ENCODE assay signal across 1 cellular context in the genomic region with DNA sequence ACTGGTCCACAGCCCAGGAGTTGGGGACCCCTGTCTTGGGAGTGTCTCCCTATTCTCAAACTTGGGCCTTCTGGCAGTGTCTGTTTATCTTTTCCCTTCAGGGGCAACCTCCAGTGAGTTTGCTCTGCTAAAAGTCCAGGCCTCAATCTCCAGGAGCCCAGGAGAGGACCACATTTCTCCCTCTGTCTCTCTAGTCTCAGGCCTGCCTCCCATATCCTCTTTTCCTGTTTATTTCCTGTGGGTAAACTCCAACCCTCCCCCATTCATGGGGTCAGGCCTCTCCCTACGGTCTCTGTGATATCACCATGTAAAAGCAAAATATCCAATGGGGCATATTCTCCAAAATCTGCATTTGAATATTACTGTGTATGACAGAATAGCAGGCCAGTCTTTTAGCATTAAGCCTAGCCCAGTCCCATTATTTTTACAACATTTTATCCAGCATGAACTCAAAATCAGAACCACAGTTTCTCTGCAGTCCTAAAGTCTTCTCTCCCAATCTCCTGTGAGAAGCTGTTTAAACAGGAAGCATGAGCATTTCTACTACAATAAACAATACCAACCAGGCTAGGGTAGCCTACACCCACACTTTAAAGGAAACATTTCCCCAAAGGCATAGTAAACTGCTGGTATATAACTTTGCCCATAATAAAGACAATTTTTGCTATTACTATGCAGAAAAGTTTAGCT.
TF ChIP-seq lines count a peak whose summit lies in the region.

No MANE protein-coding gene starts in this region.

TF ChIP-seq in K562, 482 proteins besides CTCF, POLR2A, EP300 and RAD21:
- TF ChIP-seq ZFX (CRISPR knock-in tag; IDR thresholded peaks at IDR 0.05) (peak; percentile 28; the same call in 1 of the 2 replicates), E2F3 (CRISPR knock-in tag; IDR thresholded peaks at IDR 0.05) (no peak)
TF ChIP-seq in K562: peak in this region for 1.
